ENCODE assay signal across 8 cellular contexts in genomic region chr11:36478700-36479329, GRCh38. TPM values are rescaled to one million over a fixed set of nuclear protein-coding genes. Genes with fewer than 3 reads are reported as not detected.
DNase-seq lines count a peak whose midpoint lies in the region; ATAC-seq and TF ChIP-seq lines count a peak whose summit lies in the region.

No MANE protein-coding gene starts in this region.

- no peak overlapping the region for H3K4me3 ChIP-seq in epithelial cell of esophagus (ENCODE audit: low read length)

- H3K9me3 Mint-ChIP-seq in activated CD4-positive, alpha-beta T cell treated with anti-CD3 and anti-CD28 coated beads for 36 hours (ENCODE audit: low read depth), result no peaks in the 10 kb centered on the region
- H3K9me3 Mint-ChIP-seq in naive B cell, result no peaks in the 10 kb centered on the region

- ATAC-seq in activated CD4-positive, alpha-beta T cell treated with anti-CD3 and anti-CD28 coated beads for 36 hours, result peak; percentile 44
- ATAC-seq in naive B cell (ENCODE audit: low read depth in 2 of 2), result peak in 1 of 2 donors; percentile 53
- no peak for ATAC-seq in GM19328 (IDR thresholded peaks at IDR 0.05; ENCODE audit: unreplicated experiment)
- no peak for ATAC-seq in GM18909 (IDR thresholded peaks at IDR 0.05; ENCODE audit: poor library complexity, unreplicated experiment)

- DNase-seq in activated CD4-positive, alpha-beta T cell treated with anti-CD3 and anti-CD28 coated beads for 36 hours, result peak; percentile 54
- DNase-seq in activated CD4-positive, alpha-beta T cell treated with anti-CD3 and anti-CD28 coated beads for 1 hour, result no peak
- peak; percentile 70 for DNase-seq in M059J (ENCODE audit: low read depth)
- peak; percentile 64 for DNase-seq in SK-N-DZ (ENCODE audit: low spot score)
- DNase-seq in epithelial cell of esophagus (ENCODE audit: low read depth), result peak; percentile 59
- peak; percentile 31 for DNase-seq in naive B cell

- POLR2A ChIA-PET in activated CD4-positive, alpha-beta T cell treated with anti-CD3 and anti-CD28 coated beads for 36 hours (lab: Charles Lee), result no interaction called here

- intact Hi-C loops in activated CD4-positive, alpha-beta T cell treated with anti-CD3 and anti-CD28 coated beads for 36 hours (cut with DNase I, micrococcal nuclease), result loop anchor here (1.0 to 5.0 kb wide), 6 partner anchors 102 to 187 kb away; no protein-coding TSS in a partner anchor

- peak; percentile 77 for TF ChIP-seq CTCF in epithelial cell of esophagus (IDR thresholded peaks at IDR 0.05; ENCODE audit: insufficient read depth, low read depth, low read length, missing control alignments)

- peaks cover 8% of the 10 kb centered on the region for H3K36me3 Mint-ChIP-seq in activated CD4-positive, alpha-beta T cell treated with anti-CD3 and anti-CD28 coated beads for 36 hours (ENCODE audit: low read depth)
- H3K36me3 Mint-ChIP-seq in naive B cell, result no peaks in the 10 kb centered on the region

- H3K27ac Mint-ChIP-seq in activated CD4-positive, alpha-beta T cell treated with anti-CD3 and anti-CD28 coated beads for 36 hours, result no peak overlapping the region
- no peak overlapping the region for H3K27ac Mint-ChIP-seq in naive B cell

- no peak overlapping the region for H3K4me3 Mint-ChIP-seq in activated CD4-positive, alpha-beta T cell treated with anti-CD3 and anti-CD28 coated beads for 36 hours
- no peak overlapping the region for H3K4me3 Mint-ChIP-seq in naive B cell

- peaks cover 6% of the 10 kb centered on the region for H3K4me1 Mint-ChIP-seq in activated CD4-positive, alpha-beta T cell treated with anti-CD3 and anti-CD28 coated beads for 36 hours
- no peaks in the 10 kb centered on the region for H3K4me1 Mint-ChIP-seq in naive B cell

- H3K27me3 Mint-ChIP-seq in activated CD4-positive, alpha-beta T cell treated with anti-CD3 and anti-CD28 coated beads for 36 hours, result no peaks in the 10 kb centered on the region
- H3K27me3 Mint-ChIP-seq in naive B cell, result no peaks in the 10 kb centered on the region

- CTCF ChIA-PET in activated CD4-positive, alpha-beta T cell treated with anti-CD3 and anti-CD28 coated beads for 36 hours (lab: Charles Lee), result interaction anchor here (0.6 to 5.8 kb wide), 39 partner anchors 8 to 829 kb away, joined by 3 to 121 read pairs (median 5); partner anchors contain the start of gene COMMD9

RNA-seq across cellular contexts. Expression of gene TRAF6, which starts 31.3 kb away (rescaled TPM):
- total RNA-seq in activated CD4-positive, alpha-beta T cell treated with anti-CD3 and anti-CD28 coated beads for 36 hours, result 10 to 100 TPM; 11.1 to 12.5 TPM
- total RNA-seq in M059J (2014; rRNA removed; shearing (Covaris generic)), result 3.2 and 8.4 TPM in 2 replicates
- polyA plus RNA-seq in SK-N-DZ (2014; cell fraction: cytosol; rRNA removed), result 3.9 and 5.7 TPM in 2 replicates
- 5.2 and 7.3 TPM in 2 replicates for polyA plus RNA-seq in SK-N-DZ (2014; cell fraction: nucleus; rRNA removed)
- polyA plus RNA-seq in naive B cell (ENCODE audit: low read depth in 6 of 6), result 10 to 100 TPM; 13.3 to 33.1 (median 15.6) TPM
